Comparison of ENCODE assay signal across 17 cellular contexts in genomic region chr1:29186252-29186651, GRCh38. TPM values are rescaled to one million over a fixed set of nuclear protein-coding genes. Genes with fewer than 3 reads are reported as not detected.
DNase-seq lines count a peak whose midpoint lies in the region; ATAC-seq and TF ChIP-seq lines count a peak whose summit lies in the region.
"Had no signal": no experiment of that assay in that cellular context is flagged by ENCODE, and none has a peak within 500 bp of the region (broad histone marks: within the 10 kb centered on the region; RNA-seq: fewer than 3 reads in every experiment).

No MANE protein-coding gene starts in this region.

- H3K27me3 ChIP-seq in GM23338 (ENCODE audit: insufficient read depth) (no peaks in the 10 kb centered on the region), uterus (no peaks in the 10 kb centered on the region)
- H3K27me3 ChIP-seq: SJCRH30 had no signal

- ATAC-seq in GM23338: no peak
- ATAC-seq in HG03571 (IDR thresholded peaks at IDR 0.05; ENCODE audit: unreplicated experiment): no peak

- peak overlapping the region; percentile 44 for H3K4me2 ChIP-seq in GM23338

- intact Hi-C loops in uterus (cut with DNase I; ENCODE audit: low total_unique reads): loop anchor here (10.0 kb wide), 1 partner anchor 61 kb away; the partner anchor contains the start of gene TMEM200B

- H3K27ac Mint-ChIP-seq in GM23338: peak overlapping the region; percentile 71
- peak overlapping the region; percentile 7 for H3K27ac Mint-ChIP-seq in mesothelial cell of epicardium
- H3K27ac Mint-ChIP-seq: activated naive CD8-positive, alpha-beta T cell treated with anti-CD3 and anti-CD28 coated beads for 36 hours had no signal

- peaks cover 15% of the 10 kb centered on the region; the same call in 1 of the 2 replicates for H3F3A ChIP-seq in GM23338 (replicated peaks; ENCODE audit: low read depth)

- H3K4me1 ChIP-seq in GM23338 (ENCODE audit: insufficient read depth) (peaks cover 19% of the 10 kb centered on the region), uterus (no peaks in the 10 kb centered on the region)
- H3K4me1 ChIP-seq: prostate gland had no signal

- H3K9me3 ChIP-seq in uterus: no peaks in the 10 kb centered on the region
- H3K9me3 ChIP-seq: HAP-1, prostate gland, SJCRH30 had no signal

- TF ChIP-seq CTCF in GM23338 (conservative IDR thresholded peaks at IDR 0.05; ENCODE audit: low read depth in 2 of 2) (no peak), mesothelial cell of epicardium (IDR thresholded peaks at IDR 0.05; ENCODE audit: unreplicated experiment) (no peak), uterus (IDR thresholded peaks at IDR 0.05) (no peak)

- TF ChIP-seq POLR2A in uterus (IDR thresholded peaks at IDR 0.05): no peak

- H3K4me3 Mint-ChIP-seq in GM23338: peak overlapping the region; percentile 25; the same call in 2 of the 3 replicates
- no peak overlapping the region for H3K4me3 Mint-ChIP-seq in mesothelial cell of epicardium
- H3K4me3 Mint-ChIP-seq: activated naive CD8-positive, alpha-beta T cell treated with anti-CD3 and anti-CD28 coated beads for 36 hours had no signal

- DNase-seq in GM23338 (ENCODE audit: low spot score): no peak
- peak; percentile 59 for DNase-seq in HuH-7.5 (ENCODE audit: low spot score)
- no peak for DNase-seq in epithelial cell of prostate (ENCODE audit: low read depth, low spot score)
- DNase-seq in mesothelial cell of epicardium (ENCODE audit: low spot score in 2 of 2, unreplicated experiment in 2 of 2): no peak
- no peak for DNase-seq in cerebellum (ENCODE audit: low spot score)
- no peak for DNase-seq in uterus
- DNase-seq in putamen (ENCODE audit: low spot score): no peak
- DNase-seq: activated CD8-positive, alpha-beta memory T cell treated with anti-CD3 and anti-CD28 coated beads, Interleukin-2, amount 50 U/mL, for 4 hours; activated naive CD8-positive, alpha-beta T cell treated with anti-CD3 and anti-CD28 coated beads for 36 hours; NCI-H1048; NCI-H2029; NCI-H510A; SJCRH30; stimulated activated CD4-positive, alpha-beta T cell treated with anti-CD3 and anti-CD28 coated beads, Interleukin-1b, Interleukin-23, amount 100 ng/mL, for 48 hours had no signal

- H3K27ac ChIP-seq in GM23338 (ENCODE audit: low read depth) (peak overlapping the region; percentile 87), epithelial cell of prostate (peak overlapping the region; percentile 50), uterus (no peak overlapping the region)
- H3K27ac ChIP-seq: prostate gland, SJCRH30 had no signal

- no peaks in the 10 kb centered on the region for H4K20me1 ChIP-seq in GM23338 (replicated peaks; ENCODE audit: insufficient read depth)

- H3K4me3 ChIP-seq in GM23338 (peak overlapping the region; percentile 7; the same call in 1 of the 2 replicates), uterus (no peak overlapping the region)
- H3K4me3 ChIP-seq: HAP-1, prostate gland, SJCRH30 had no signal

- H3K9me2 ChIP-seq in GM23338 (ENCODE audit: insufficient read depth): no peaks in the 10 kb centered on the region

- peaks cover 21% of the 10 kb centered on the region for H3K27me3 Mint-ChIP-seq in GM23338 (ENCODE audit: insufficient read depth, low read depth, poor library complexity)
- H3K27me3 Mint-ChIP-seq in mesothelial cell of epicardium (ENCODE audit: low read depth): no peaks in the 10 kb centered on the region
- H3K27me3 Mint-ChIP-seq: activated naive CD8-positive, alpha-beta T cell treated with anti-CD3 and anti-CD28 coated beads for 36 hours had no signal

- H3K9me3 Mint-ChIP-seq in GM23338: peaks cover 4% of the 10 kb centered on the region; the same call in 2 of the 3 replicates
- peaks cover 5% of the 10 kb centered on the region for H3K9me3 Mint-ChIP-seq in mesothelial cell of epicardium

- H3K36me3 Mint-ChIP-seq in GM23338 (ENCODE audit: low read depth) (peaks cover 6% of the 10 kb centered on the region), mesothelial cell of epicardium (peaks cover 9% of the 10 kb centered on the region)

- no peak overlapping the region for H2AFZ ChIP-seq in GM23338

- H3K4me1 Mint-ChIP-seq in GM23338: peaks cover 34% of the 10 kb centered on the region
- peaks cover 3% of the 10 kb centered on the region for H3K4me1 Mint-ChIP-seq in mesothelial cell of epicardium

- peaks cover 1% of the 10 kb centered on the region for H3K79me2 ChIP-seq in GM23338 (replicated peaks; ENCODE audit: insufficient read depth)

- H3K36me3 ChIP-seq in GM23338 (ENCODE audit: insufficient read depth): no peaks in the 10 kb centered on the region
- H3K36me3 ChIP-seq in uterus: no peaks in the 10 kb centered on the region
- H3K36me3 ChIP-seq: prostate gland, SJCRH30 had no signal

TF ChIP-seq in GM23338, 12 proteins besides CTCF, POLR2A, EP300 and RAD21 (continues in another document):
- TF ChIP-seq JUNB (IDR thresholded peaks at IDR 0.05; ENCODE audit: unreplicated experiment) (no peak), EZH2 (IDR thresholded peaks at IDR 0.05; ENCODE audit: low read depth, unreplicated experiment) (no peak), POLR2AphosphoS5 (IDR thresholded peaks at IDR 0.05; ENCODE audit: low read depth) (no peak), ZNF114 (CRISPR knock-in tag; IDR thresholded peaks at IDR 0.05) (no peak), STAT1 (IDR thresholded peaks at IDR 0.05; ENCODE audit: unreplicated experiment) (no peak), EZH2phosphoT487 (IDR thresholded peaks at IDR 0.05; ENCODE audit: unreplicated experiment) (no peak), NANOG (IDR thresholded peaks at IDR 0.05; ENCODE audit: borderline replicate concordance) (no peak), REST (IDR thresholded peaks at IDR 0.05; ENCODE audit: unreplicated experiment) (no peak), ETS1 (IDR thresholded peaks at IDR 0.05) (no peak)

RNA-seq across cellular contexts. Expression of gene SRSF4, which starts 4.6 kb away (rescaled TPM):
- 54.4 and 58.4 TPM in 2 replicates for total RNA-seq in GM23338 (2014; rRNA removed; shearing (Covaris generic))
- 98.3 and 98.8 TPM in 2 replicates for polyA plus RNA-seq in GM23338 (2016; fragmentation: Nextera tagmentation; extraction: Ambion mirVana)
- total RNA-seq in mesothelial cell of epicardium (103 to 107 TPM (median 105 TPM) in 3 replicates), cerebellum (45.8 TPM), uterus (100 to 1,000 TPM in 1 of 4 donors, 10 to 100 TPM in 3; 60.0 to 129 (median 69.0) TPM)

RNA-seq across cellular contexts. Expression of gene MECR, which starts 44.5 kb away (rescaled TPM):
- total RNA-seq in GM23338 (2014; rRNA removed; shearing (Covaris generic)): 14.3 and 25.7 TPM in 2 replicates
- 29.4 and 32.3 TPM in 2 replicates for polyA plus RNA-seq in GM23338 (2016; fragmentation: Nextera tagmentation; extraction: Ambion mirVana)
- total RNA-seq in mesothelial cell of epicardium: 36.6 to 40.0 TPM (median 38.0 TPM) in 3 replicates
- total RNA-seq in cerebellum: 18.9 TPM
- total RNA-seq in uterus: 10 to 100 TPM in 3 of 4 donors, 1 to 10 TPM in 1; 7.4 to 23.4 (median 20.7) TPM

RNA-seq across cellular contexts. Expression of gene PTPRU, which starts 50.1 kb away (rescaled TPM):
- 69.6 and 105 TPM in 2 replicates for total RNA-seq in GM23338 (2014; rRNA removed; shearing (Covaris generic))
- 7.9 and 8.0 TPM in 2 replicates for polyA plus RNA-seq in GM23338 (2016; fragmentation: Nextera tagmentation; extraction: Ambion mirVana)
- 143 to 151 TPM (median 145 TPM) in 3 replicates for total RNA-seq in mesothelial cell of epicardium
- total RNA-seq in cerebellum: 13.3 TPM
- 10 to 100 TPM in 3 of 4 donors, 1 to 10 TPM in 1; 9.5 to 48.2 (median 33.4) TPM for total RNA-seq in uterus

Comparison
In these comparisons a context has a peak if more than half of its experiments do, and no peak if none do; other contexts are left out.
1. H3K27ac ChIP-seq: peak in GM23338 (single experiment) and epithelial cell of prostate (single experiment); none in uterus (0 of 2).